ENCODE assay signal across 15 cellular contexts in genomic region chr21:44537930-44538911, GRCh38. TPM values are rescaled to one million over a fixed set of nuclear protein-coding genes. Genes with fewer than 3 reads are reported as not detected.
DNase-seq lines count a peak whose midpoint lies in the region; ATAC-seq and TF ChIP-seq lines count a peak whose summit lies in the region.
"Had no signal": no experiment of that assay in that cellular context is flagged by ENCODE, and none has a peak within 500 bp of the region (broad histone marks: within the 10 kb centered on the region; RNA-seq: fewer than 3 reads in every experiment).

No MANE protein-coding gene starts in this region.

- H2BK5ac ChIP-seq in H9 (ENCODE audit: insufficient read length, low read length), result no peak overlapping the region

- no peak overlapping the region for H4K5ac ChIP-seq in H9 (ENCODE audit: insufficient read length, low read depth, low read length)

- H3K4ac ChIP-seq in H9 (ENCODE audit: low read depth, low read length), result no peak overlapping the region

- H3K36me3 Mint-ChIP-seq in H9 (ENCODE audit: insufficient read depth in 1 of 3, low read depth in 3 of 3), result 0 out of 7 replicates have a peak, but pooled peaks cover 0 to 5% (median 0%) of the 10 kb centered on the region in 3 experiments
- no peaks in the 10 kb centered on the region for H3K36me3 Mint-ChIP-seq in natural killer cell treated with Interleukin-12 subunit alpha and Interleukin-12 subunit beta and Interleukin-15 and Interleukin-18, amount 100 ng/mL, for 72 hours
- H3K36me3 Mint-ChIP-seq in stimulated activated memory B cell treated with anti-CD40 and anti-IgM and Interleukin-4, amounts not matched to agents 10 μg/mL and 1 μg/mL and 100 μg/mL, for 72 hours, result no peaks in the 10 kb centered on the region

- no peak overlapping the region for H2BK20ac ChIP-seq in H9 (ENCODE audit: low read depth, low read length, poor library complexity, severe bottlenecking)

- H4K8ac ChIP-seq in H9 (replicated peaks; ENCODE audit: insufficient read length, low read depth, low read length), result no peak overlapping the region

- H3K27ac ChIP-seq in H9 (ENCODE audit: insufficient read length, low read depth, low read length), result no peak overlapping the region
- no peak overlapping the region for H3K27ac ChIP-seq in colonic mucosa
- H3K27ac ChIP-seq in substantia nigra (ENCODE audit: low read depth, low read length, poor library complexity, severe bottlenecking), result no peak overlapping the region
- H3K27ac ChIP-seq: HL-60 had no signal

- H4K91ac ChIP-seq in H9 (ENCODE audit: insufficient read length, low read depth, low read length), result no peak overlapping the region

- no peak overlapping the region for H3K56ac ChIP-seq in H9 (ENCODE audit: insufficient read length, low read depth, low read length)

- WGBS in H9 (ENCODE audit: extremely low coverage, insufficient read length, low lambda C conversion rate), result no CpG with 5 or more reads among the region's 33 CpGs

- H3K4me2 ChIP-seq in H9 (ENCODE audit: insufficient read depth, insufficient read length, low read length), result no peak overlapping the region

- no peak overlapping the region for H3K4me3 ChIP-seq in colonic mucosa

- H3K27me3 Mint-ChIP-seq in H9 (ENCODE audit: low read depth), result no peaks in the 10 kb centered on the region; the same call in 1 of the 2 replicates
- H3K27me3 Mint-ChIP-seq in natural killer cell treated with Interleukin-12 subunit alpha and Interleukin-12 subunit beta and Interleukin-15 and Interleukin-18, amount 100 ng/mL, for 72 hours, result peaks cover 5 to 6% of the 10 kb centered on the region in 2 donors
- H3K27me3 Mint-ChIP-seq in stimulated activated memory B cell treated with anti-CD40 and anti-IgM and Interleukin-4, amounts not matched to agents 10 μg/mL and 1 μg/mL and 100 μg/mL, for 72 hours, result peaks cover 37% of the 10 kb centered on the region

- H3K27ac Mint-ChIP-seq in H9, result no peak overlapping the region
- H3K27ac Mint-ChIP-seq in natural killer cell treated with Interleukin-12 subunit alpha and Interleukin-12 subunit beta and Interleukin-15 and Interleukin-18, amount 100 ng/mL, for 72 hours, result no peak overlapping the region
- H3K27ac Mint-ChIP-seq in stimulated activated memory B cell treated with anti-CD40 and anti-IgM and Interleukin-4, amounts not matched to agents 10 μg/mL and 1 μg/mL and 100 μg/mL, for 72 hours, result no peak overlapping the region

- TF ChIP-seq CTCF in H9 (conservative IDR thresholded peaks at IDR 0.05) (no peak), colonic mucosa (IDR thresholded peaks at IDR 0.05) (no peak)

- H3K27me3 ChIP-seq in H9 (ENCODE audit: insufficient read depth, low read length), result no peaks in the 10 kb centered on the region
- no peaks in the 10 kb centered on the region for H3K27me3 ChIP-seq in colonic mucosa

- DNase-seq in H9 (peak; percentile 24), colonic mucosa (peak; percentile 10), substantia nigra (lab: John Stamatoyannopoulos, UW) (no peak), DMS53 treated with DMSO at 0.1 percent for 48 hours (lab: John Stamatoyannopoulos, UW; ENCODE audit: unreplicated experiment) (no peak), SHP77 treated with DMSO at 0.1 percent for 48 hours (lab: John Stamatoyannopoulos, UW) (no peak)
- no peak for DNase-seq in natural killer cell treated with Interleukin-12 subunit alpha and Interleukin-12 subunit beta and Interleukin-15 and Interleukin-18, amount 100 ng/mL, for 72 hours (ENCODE audit: low spot score)
- DNase-seq: BE2C; CD4-positive, alpha-beta memory T cell; DMS79 treated with DMSO at 0.1 percent for 48 hours; GDM1; NCI-H1092; NCI-H1694; PC-3 had no signal

- no peak overlapping the region for H2BK15ac ChIP-seq in H9 (ENCODE audit: low read depth, low read length)

- no peak overlapping the region for H3K14ac ChIP-seq in H9 (ENCODE audit: insufficient read depth, low read length)

- no peaks in the 10 kb centered on the region for H3K79me2 ChIP-seq in H9 (ENCODE audit: insufficient read depth, low read length)

- no peaks in the 10 kb centered on the region for H3K23me2 ChIP-seq in H9 (ENCODE audit: insufficient read length, low read depth, low read length, poor library complexity, severe bottlenecking)

- no peak overlapping the region for H2BK12ac ChIP-seq in H9 (ENCODE audit: insufficient read length, low read depth, low read length)

- no peaks in the 10 kb centered on the region for H3K36me3 ChIP-seq in colonic mucosa
- H3K36me3 ChIP-seq: BE2C had no signal

- no peaks in the 10 kb centered on the region for H4K20me1 ChIP-seq in H9 (ENCODE audit: control insufficient read depth, insufficient read depth, insufficient read length)

- H3K79me1 ChIP-seq in H9 (ENCODE audit: insufficient read depth, low read depth, low read length, poor library complexity, severe bottlenecking), result no peaks in the 10 kb centered on the region

- H3K18ac ChIP-seq in H9 (ENCODE audit: insufficient read length, low read depth, low read length), result no peak overlapping the region

- no peaks in the 10 kb centered on the region for H3K9me3 ChIP-seq in H9 (ENCODE audit: control insufficient read depth, low read depth, low read length)
- no peaks in the 10 kb centered on the region for H3K9me3 ChIP-seq in colonic mucosa
- H3K9me3 ChIP-seq: BE2C had no signal

- H3K9ac ChIP-seq in H9 (ENCODE audit: extremely low read depth, insufficient read length, low read length) (no peak overlapping the region), colonic mucosa (ENCODE audit: low read depth in 2 of 2, low read length in 2 of 2) (no peak overlapping the region)

- H2AK5ac ChIP-seq in H9 (ENCODE audit: insufficient read length, low read length), result no peak overlapping the region

- H3K4me3 Mint-ChIP-seq in H9, result no peak overlapping the region; a peak in 1 of 5 replicates
- no peak overlapping the region for H3K4me3 Mint-ChIP-seq in natural killer cell treated with Interleukin-12 subunit alpha and Interleukin-12 subunit beta and Interleukin-15 and Interleukin-18, amount 100 ng/mL, for 72 hours
- H3K4me3 Mint-ChIP-seq in stimulated activated memory B cell treated with anti-CD40 and anti-IgM and Interleukin-4, amounts not matched to agents 10 μg/mL and 1 μg/mL and 100 μg/mL, for 72 hours, result no peak overlapping the region
- H3K4me3 Mint-ChIP-seq: CD4-positive, alpha-beta memory T cell had no signal

- H3K9me3 Mint-ChIP-seq in H9, result peaks cover 0 to 5% of the 10 kb centered on the region in 2 experiments; a peak in 2 of 5 replicates
- no peaks in the 10 kb centered on the region for H3K9me3 Mint-ChIP-seq in natural killer cell treated with Interleukin-12 subunit alpha and Interleukin-12 subunit beta and Interleukin-15 and Interleukin-18, amount 100 ng/mL, for 72 hours
- H3K9me3 Mint-ChIP-seq in stimulated activated memory B cell treated with anti-CD40 and anti-IgM and Interleukin-4, amounts not matched to agents 10 μg/mL and 1 μg/mL and 100 μg/mL, for 72 hours, result no peaks in the 10 kb centered on the region

- H3K4me1 ChIP-seq in H9 (ENCODE audit: insufficient read depth, low read length) (no peaks in the 10 kb centered on the region; the same call in 1 of the 2 replicates), colonic mucosa (no peaks in the 10 kb centered on the region)
- H3K4me1 ChIP-seq: BE2C had no signal

- H3K4me1 Mint-ChIP-seq in H9, result 0 out of 4 replicates have a peak, but pooled peaks cover 0 to 2% of the 10 kb centered on the region in 2 experiments
- no peaks in the 10 kb centered on the region for H3K4me1 Mint-ChIP-seq in natural killer cell treated with Interleukin-12 subunit alpha and Interleukin-12 subunit beta and Interleukin-15 and Interleukin-18, amount 100 ng/mL, for 72 hours (ENCODE audit: low read depth in 2 of 2)
- H3K4me1 Mint-ChIP-seq in stimulated activated memory B cell treated with anti-CD40 and anti-IgM and Interleukin-4, amounts not matched to agents 10 μg/mL and 1 μg/mL and 100 μg/mL, for 72 hours, result no peaks in the 10 kb centered on the region

- H3T11ph ChIP-seq in H9 (ENCODE audit: low read length), result no peak overlapping the region

- no peak overlapping the region for H2BK120ac ChIP-seq in H9 (ENCODE audit: low read depth, low read length, poor library complexity, severe bottlenecking)

- intact Hi-C loops in colonic mucosa (cut with DNase I), result no loop called here

- H2AFZ ChIP-seq in H9 (ENCODE audit: low read length), result no peak overlapping the region

- ATAC-seq in natural killer cell treated with Interleukin-12 subunit alpha and Interleukin-12 subunit beta and Interleukin-15 and Interleukin-18, amount 100 ng/mL, for 72 hours, result peak; percentile 28 to 50
- peak; percentile 21 for ATAC-seq in stimulated activated memory B cell treated with anti-CD40 and anti-IgM and Interleukin-4, amounts not matched to agents 10 μg/mL and 1 μg/mL and 100 μg/mL, for 72 hours
- ATAC-seq: PC-3 had no signal

- no peak overlapping the region for H3K23ac ChIP-seq in H9 (ENCODE audit: insufficient read length, low read depth, low read length)

RNA-seq across cellular contexts. Expression of gene KRTAP10-1, which starts 1.8 kb away (rescaled TPM):
- total RNA-seq in H9 (2021) (not detected in 2 replicates), colonic mucosa (not detected)
- total RNA-seq in natural killer cell treated with Interleukin-12 subunit alpha and Interleukin-12 subunit beta and Interleukin-15 and Interleukin-18, amount 100 ng/mL, for 72 hours, result not detected
- total RNA-seq: CD4-positive, alpha-beta memory T cell; PC-3 had no signal

RNA-seq across cellular contexts. Expression of gene KRTAP10-2, which starts 13.1 kb away (rescaled TPM):
- not detected in 2 replicates for total RNA-seq in H9 (2021)
- total RNA-seq in colonic mucosa, result not detected
- not detected for total RNA-seq in natural killer cell treated with Interleukin-12 subunit alpha and Interleukin-12 subunit beta and Interleukin-15 and Interleukin-18, amount 100 ng/mL, for 72 hours
- total RNA-seq: CD4-positive, alpha-beta memory T cell; PC-3 had no signal

RNA-seq across cellular contexts. Expression of gene KRTAP10-3, which starts 20.4 kb away (rescaled TPM):
- total RNA-seq in H9 (2021), result not detected in 2 replicates
- total RNA-seq in colonic mucosa, result not detected
- total RNA-seq in natural killer cell treated with Interleukin-12 subunit alpha and Interleukin-12 subunit beta and Interleukin-15 and Interleukin-18, amount 100 ng/mL, for 72 hours, result not detected
- total RNA-seq: CD4-positive, alpha-beta memory T cell; PC-3 had no signal

RNA-seq across cellular contexts. Expression of gene KRTAP10-4, which starts 35.3 kb away (rescaled TPM):
- not detected in 2 replicates for total RNA-seq in H9 (2021)
- total RNA-seq in colonic mucosa, result not detected
- total RNA-seq in natural killer cell treated with Interleukin-12 subunit alpha and Interleukin-12 subunit beta and Interleukin-15 and Interleukin-18, amount 100 ng/mL, for 72 hours, result not detected
- total RNA-seq: CD4-positive, alpha-beta memory T cell; PC-3 had no signal

RNA-seq across cellular contexts. Expression of gene KRTAP10-5, which starts 42.2 kb away (rescaled TPM):
- not detected in 2 replicates for total RNA-seq in H9 (2021)
- total RNA-seq in colonic mucosa, result not detected
- not detected for total RNA-seq in natural killer cell treated with Interleukin-12 subunit alpha and Interleukin-12 subunit beta and Interleukin-15 and Interleukin-18, amount 100 ng/mL, for 72 hours
- total RNA-seq: CD4-positive, alpha-beta memory T cell; PC-3 had no signal

Comparison
In these comparisons a context has a peak if more than half of its experiments do, and no peak if none do; other contexts are left out.
1. DNase-seq: peak in H9 (single experiment) and colonic mucosa (single experiment); none in natural killer cell treated with Interleukin-12 subunit alpha and Interleukin-12 subunit beta and Interleukin-15 and Interleukin-18, amount 100 ng/mL, for 72 hours (single experiment), substantia nigra (0 of 49), DMS53 treated with DMSO at 0.1 percent for 48 hours (single experiment) and SHP77 treated with DMSO at 0.1 percent for 48 hours (single experiment).